9 cellular contexts compared by ENCODE assay signal in the genomic region with DNA sequence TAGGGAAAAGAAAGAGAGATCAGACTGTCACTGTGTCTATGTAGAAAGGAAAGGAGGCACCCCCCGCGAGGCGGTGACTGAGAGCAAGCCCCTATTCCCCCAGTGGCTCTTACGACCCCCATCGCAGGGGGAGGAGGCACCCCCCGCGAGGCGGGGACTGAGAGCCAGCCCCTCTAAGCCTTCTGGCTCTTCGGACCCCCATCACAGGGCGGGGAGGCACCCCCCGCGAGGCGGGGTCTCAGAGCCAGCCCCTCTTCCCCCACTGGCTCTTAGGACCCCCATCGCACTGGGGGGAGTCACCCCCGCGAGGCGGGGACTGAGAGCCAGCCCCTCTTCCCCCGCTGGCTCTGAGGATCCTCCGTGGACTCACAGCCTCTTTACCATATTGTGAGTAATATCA. TPM values are rescaled to one million over a fixed set of nuclear protein-coding genes. Genes with fewer than 3 reads are reported as not detected.
"Had no signal": no experiment of that assay in that cellular context is flagged by ENCODE, and none has a peak within 500 bp of the region (broad histone marks: within the 10 kb centered on the region; RNA-seq: fewer than 3 reads in every experiment).

No MANE protein-coding gene starts in this region.

RNA-seq across cellular contexts. Expression of a gene that starts 23.9 kb away (rescaled TPM):
- total RNA-seq: activated B cell treated with CpG ODN at 0.5 μM for 24 hours; activated CD4-positive, alpha-beta memory T cell treated with anti-CD3 and anti-CD28 coated beads, Interleukin-2, amount 10 ng/mL, durations not matched to agents 7 days and 5 days; activated CD4-positive, alpha-beta T cell treated with anti-CD3 and anti-CD28 coated beads, Interleukin-2, amount 10 ng/mL, durations not matched to agents 7 days and 5 days; activated CD8-positive, alpha-beta memory T cell treated with anti-CD3 and anti-CD28 coated beads, Interleukin-2, amount 10 ng/mL, durations not matched to agents 7 days and 5 days; activated CD8-positive, alpha-beta T cell treated with anti-CD3 and anti-CD28 coated beads, Interleukin-2, amount 10 ng/mL, durations not matched to agents 7 days and 5 days; activated T-helper 2 cell treated with anti-CD3 and anti-CD28 coated beads, Interferon-gamma antibody, Interleukin-2, Interleukin-4, amounts not matched to agents 10 μg/mL and 5 μg/mL and 100 μg/mL, durations not matched to agents 14 hours and 24 hours and 36 hours; body of pancreas; cardiac septum had no signal
- polyA plus RNA-seq: adipose tissue had no signal
